29 cellular contexts compared by ENCODE assay signal in genomic region chr1:215932558-215932957, GRCh38.
"Had no signal": no experiment of that assay in that cellular context is flagged by ENCODE, and none has a peak within 500 bp of the region (broad histone marks: within the 10 kb centered on the region; RNA-seq: fewer than 3 reads in every experiment).

No MANE protein-coding gene starts in this region.

- H3K9me3 ChIP-seq: gastrocnemius medialis, left lung, pancreas, prostate gland, suprapubic skin, tibial artery, upper lobe of right lung had no signal

- FAIRE-seq: astrocyte, kidney, pancreas had no signal

- H3K27ac ChIP-seq: brain microvascular endothelial cell, gastrocnemius medialis, left lung, pancreas, prostate gland, suprapubic skin, tibial artery, upper lobe of right lung, WERI-Rb-1 had no signal

- H3K4me1 ChIP-seq: gastrocnemius medialis, left lung, pancreas, prostate gland, suprapubic skin, tibial artery, upper lobe of right lung had no signal

- H3K4me3 ChIP-seq: gastrocnemius medialis, left lung, pancreas, prostate gland, suprapubic skin, tibial artery, upper lobe of right lung had no signal

- DNase-seq: activated CD4-positive, alpha-beta memory T cell treated with anti-CD3 and anti-CD28 coated beads, Interleukin-2, amount 10 ng/mL, durations not matched to agents 7 days and 5 days; activated CD4-positive, alpha-beta T cell treated with anti-CD3 and anti-CD28 coated beads, Interleukin-2, amount 10 ng/mL, durations not matched to agents 7 days and 5 days; activated CD4-positive, CD25-positive, alpha-beta regulatory T cell treated with anti-CD3 and anti-CD28 coated beads, Interleukin-2, amount 50 U/mL, for 72 hours; activated CD8-positive, alpha-beta memory T cell treated with anti-CD3 and anti-CD28 coated beads, Interleukin-2, amount 50 U/mL, for 48 hours; activated gamma-delta T cell; activated naive CD4-positive, alpha-beta T cell treated with anti-CD3 and anti-CD28 coated beads, Interleukin-2, amount 10 ng/mL, durations not matched to agents 7 days and 5 days; activated naive CD8-positive, alpha-beta T cell treated with anti-CD3 and anti-CD28 coated beads, Interleukin-2, amount 10 ng/mL, durations not matched to agents 7 days and 5 days; activated T-cell treated with anti-CD3 and anti-CD28 coated beads, Interleukin-2, amount 50 U/mL, for 24 hours; brain microvascular endothelial cell; cortex of kidney; effector memory CD8-positive, alpha-beta T cell; erythroblast; gastrocnemius medialis; glutamatergic neuron; kidney; left lung; midbrain; naive thymus-derived CD8-positive, alpha-beta T cell; nucleus accumbens; pancreas; retina; stimulated activated CD4-positive, alpha-beta T cell treated with anti-CD3 and anti-CD28 coated beads, Interleukin-15, amount 100 ng/mL, for 24 hours; stimulated activated naive CD4-positive, alpha-beta T cell; tibial artery; upper lobe of right lung; WERI-Rb-1 had no signal

- H3K36me3 ChIP-seq: brain microvascular endothelial cell, gastrocnemius medialis, left lung, pancreas, prostate gland, suprapubic skin, tibial artery, upper lobe of right lung, WERI-Rb-1 had no signal
